In genomic region chr2:232483923-232484627, GRCh38 we compare ENCODE assay signal across 21 cellular contexts. TPM values are rescaled to one million over a fixed set of nuclear protein-coding genes. Genes with fewer than 3 reads are reported as not detected.
DNase-seq lines count a peak whose midpoint lies in the region; ATAC-seq and TF ChIP-seq lines count a peak whose summit lies in the region.
"Had no signal": no experiment of that assay in that cellular context is flagged by ENCODE, and none has a peak within 500 bp of the region (broad histone marks: within the 10 kb centered on the region; RNA-seq: fewer than 3 reads in every experiment).

No MANE protein-coding gene starts in this region.

- H3K27me3 ChIP-seq in H9 (ENCODE audit: insufficient read depth, low read length) (peaks cover 34% of the 10 kb centered on the region), osteoblast (ENCODE audit: insufficient read depth, low read length) (peaks cover 41% of the 10 kb centered on the region)

- H3K9ac ChIP-seq in H9 (ENCODE audit: extremely low read depth, insufficient read length, low read length), result no peak overlapping the region

- H3K4me2 ChIP-seq in H9 (ENCODE audit: insufficient read depth, insufficient read length, low read length) (no peak overlapping the region), osteoblast (ENCODE audit: insufficient read depth, low read length) (no peak overlapping the region)
- H3K4me2 ChIP-seq: PC-9 had no signal

- H3K9me3 Mint-ChIP-seq in H9, result no peaks in the 10 kb centered on the region
- H3K9me3 Mint-ChIP-seq in chondrocyte (ENCODE audit: low read depth), result no peaks in the 10 kb centered on the region
- H3K9me3 Mint-ChIP-seq: HFFc6 had no signal

- H4K8ac ChIP-seq in H9 (replicated peaks; ENCODE audit: insufficient read length, low read depth, low read length), result no peak overlapping the region

- no peak overlapping the region for H3K14ac ChIP-seq in H9 (ENCODE audit: insufficient read depth, low read length)

- H3K4me1 ChIP-seq in H9 (ENCODE audit: insufficient read depth, low read length) (no peaks in the 10 kb centered on the region), osteoblast (ENCODE audit: insufficient read depth, low read length) (no peaks in the 10 kb centered on the region)
- H3K4me1 ChIP-seq: Caco-2 had no signal

- H3K27ac ChIP-seq in H9 (ENCODE audit: insufficient read length, low read depth, low read length) (no peak overlapping the region), osteoblast (ENCODE audit: low read depth, low read length) (no peak overlapping the region)
- H3K27ac ChIP-seq: PC-9 had no signal

- H3K56ac ChIP-seq in H9 (ENCODE audit: insufficient read length, low read depth, low read length), result no peak overlapping the region

- no peak overlapping the region for H3K4ac ChIP-seq in H9 (ENCODE audit: low read depth, low read length)

- H3T11ph ChIP-seq in H9 (ENCODE audit: low read length), result no peak overlapping the region

- H3K79me1 ChIP-seq in H9 (ENCODE audit: insufficient read depth, low read depth, low read length, poor library complexity, severe bottlenecking), result no peaks in the 10 kb centered on the region

- H4K20me1 ChIP-seq in H9 (ENCODE audit: control insufficient read depth, insufficient read depth, insufficient read length), result no peaks in the 10 kb centered on the region
- H4K20me1 ChIP-seq in osteoblast (ENCODE audit: insufficient read depth, low read length), result peaks cover 4% of the 10 kb centered on the region

- no peak overlapping the region for H3K27ac Mint-ChIP-seq in H9
- H3K27ac Mint-ChIP-seq in chondrocyte (ENCODE audit: unreplicated experiment), result no peak overlapping the region
- H3K27ac Mint-ChIP-seq: CD4-positive, CD25-positive, alpha-beta regulatory T cell; HFFc6 had no signal

- H3K79me2 ChIP-seq in H9 (ENCODE audit: insufficient read depth, low read length) (no peaks in the 10 kb centered on the region), osteoblast (ENCODE audit: insufficient read depth, low read length) (no peaks in the 10 kb centered on the region)

- H3K36me3 Mint-ChIP-seq in H9 (ENCODE audit: insufficient read depth in 1 of 3, low read depth in 3 of 3) (peaks cover 0 to 8% (median 0%) of the 10 kb centered on the region in 3 experiments; a peak in 3 of 7 replicates), chondrocyte (ENCODE audit: low read depth) (no peaks in the 10 kb centered on the region)
- H3K36me3 Mint-ChIP-seq: CD4-positive, CD25-positive, alpha-beta regulatory T cell had no signal

- H2BK20ac ChIP-seq in H9 (ENCODE audit: low read depth, low read length, poor library complexity, severe bottlenecking), result no peak overlapping the region

- H3K27me3 Mint-ChIP-seq in H9 (ENCODE audit: low read depth), result peaks cover 74% of the 10 kb centered on the region
- peaks cover 54% of the 10 kb centered on the region for H3K27me3 Mint-ChIP-seq in chondrocyte (ENCODE audit: low read depth)

- H3K4me1 Mint-ChIP-seq in H9, result peaks cover 12 to 14% of the 10 kb centered on the region in 2 experiments
- peaks cover 7% of the 10 kb centered on the region for H3K4me1 Mint-ChIP-seq in chondrocyte (ENCODE audit: low read depth)

- no peak overlapping the region for H3K4me3 ChIP-seq in osteoblast (ENCODE audit: insufficient read depth, low read length)
- H3K4me3 ChIP-seq: PC-9 had no signal

- peak; percentile 8 for DNase-seq in activated naive CD4-positive, alpha-beta T cell treated with anti-CD3 and anti-CD28 coated beads, Interleukin-2, amount 50 U/mL, for 16 hours
- DNase-seq in activated naive CD4-positive, alpha-beta T cell (lab: John Stamatoyannopoulos, UW), result no peak
- DNase-seq in H9 (peak; percentile 22), chondrocyte (ENCODE audit: low spot score) (peak; percentile 88), osteoblast (ENCODE audit: insufficient read length, low spot score, missing footprints) (peak; percentile 61), cerebellar cortex (ENCODE audit: low spot score) (no peak)
- DNase-seq: CD4-positive, CD25-positive, alpha-beta regulatory T cell; EL; HFFc6; IMR-90; Karpas-422; MM.1S; NCI-H1092 treated with DMSO at 0.1 percent for 48 hours; NCI-H2081 treated with DMSO at 0.1 percent for 48 hours; NCI-H510A; NCI-H774; PC-9 had no signal

- H3K18ac ChIP-seq in H9 (ENCODE audit: insufficient read length, low read depth, low read length), result no peak overlapping the region

- no CpG with 5 or more reads among the region's 19 CpGs for WGBS in H9 (ENCODE audit: extremely low coverage, insufficient read length, low lambda C conversion rate)

- peak overlapping the region in 1 of 2 experiments; percentile 16; a peak in 1 of 5 replicates for H3K4me3 Mint-ChIP-seq in H9
- H3K4me3 Mint-ChIP-seq in chondrocyte (ENCODE audit: unreplicated experiment), result no peak overlapping the region
- H3K4me3 Mint-ChIP-seq: HFFc6 had no signal

- H4K91ac ChIP-seq in H9 (ENCODE audit: insufficient read length, low read depth, low read length), result no peak overlapping the region

- H3K9me3 ChIP-seq in H9 (ENCODE audit: control insufficient read depth, low read depth, low read length) (no peaks in the 10 kb centered on the region), osteoblast (ENCODE audit: low read depth, low read length) (no peaks in the 10 kb centered on the region)
- H3K9me3 ChIP-seq: Caco-2 had no signal

- no peak overlapping the region for H2BK120ac ChIP-seq in H9 (ENCODE audit: low read depth, low read length, poor library complexity, severe bottlenecking)

- no peak overlapping the region for H2BK5ac ChIP-seq in H9 (ENCODE audit: insufficient read length, low read length)

- H3K23ac ChIP-seq in H9 (ENCODE audit: insufficient read length, low read depth, low read length), result no peak overlapping the region

- no peak overlapping the region for H2BK12ac ChIP-seq in H9 (ENCODE audit: insufficient read length, low read depth, low read length)

- ATAC-seq in HG03469 (IDR thresholded peaks at IDR 0.05; ENCODE audit: unreplicated experiment), result no peak

- TF ChIP-seq CTCF in H9 (conservative IDR thresholded peaks at IDR 0.05) (no peak), chondrocyte (IDR thresholded peaks at IDR 0.05) (no peak), osteoblast (IDR thresholded peaks at IDR 0.05; ENCODE audit: extremely low read depth, low read depth, low read length) (no peak)

- H2AFZ ChIP-seq in H9 (ENCODE audit: low read length) (no peak overlapping the region), osteoblast (ENCODE audit: low read length) (no peak overlapping the region)
- H2AFZ ChIP-seq: PC-9 had no signal

- no peak overlapping the region for H2AK5ac ChIP-seq in H9 (ENCODE audit: insufficient read length, low read length)

- no peaks in the 10 kb centered on the region for H3K36me3 ChIP-seq in osteoblast (ENCODE audit: insufficient read depth, low read length)

- H2BK15ac ChIP-seq in H9 (ENCODE audit: low read depth, low read length), result no peak overlapping the region

- H3K23me2 ChIP-seq in H9 (ENCODE audit: insufficient read length, low read depth, low read length, poor library complexity, severe bottlenecking), result peaks cover 9% of the 10 kb centered on the region

- H4K5ac ChIP-seq in H9 (ENCODE audit: insufficient read length, low read depth, low read length), result no peak overlapping the region

RNA-seq across cellular contexts. Expression of gene ECEL1, which starts 3.6 kb away (rescaled TPM):
- total RNA-seq in H9 (2021) (8.2 and 8.4 TPM in 2 replicates), chondrocyte (0.12 to 0.53 TPM in 2 of 3 replicates, not detected in the other), osteoblast (not detected in 2 replicates)
- total RNA-seq: CD4-positive, CD25-positive, alpha-beta regulatory T cell; H4; HFFc6; HT-29; IMR-90; PC-9 had no signal

RNA-seq across cellular contexts. Expression of gene ALPI, which starts 28.1 kb away (rescaled TPM):
- total RNA-seq in H9 (2021) (not detected in 2 replicates), chondrocyte (not detected in 3 replicates), osteoblast (not detected in 2 replicates)
- total RNA-seq: CD4-positive, CD25-positive, alpha-beta regulatory T cell; H4; HFFc6; HT-29; IMR-90; PC-9 had no signal

RNA-seq across cellular contexts. Expression of gene PRSS56, which starts 36.1 kb away (rescaled TPM):
- total RNA-seq in H9 (2021), result not detected in 2 replicates
- not detected in 3 replicates for total RNA-seq in chondrocyte
- total RNA-seq in osteoblast, result not detected in 2 replicates
- total RNA-seq: Caco-2; CD4-positive, CD25-positive, alpha-beta regulatory T cell; H4; HFFc6; HT-29; IMR-90; PC-9 had no signal

RNA-seq across cellular contexts. Expression of gene CHRND, which starts 41.9 kb away (rescaled TPM):
- total RNA-seq in H9 (2021) (not detected in 2 replicates), chondrocyte (not detected in 3 replicates), osteoblast (not detected in 2 replicates)
- total RNA-seq: Caco-2; CD4-positive, CD25-positive, alpha-beta regulatory T cell; H4; HFFc6; HT-29; IMR-90; PC-9 had no signal

RNA-seq across cellular contexts. Expression of gene CHRNG, which starts 55.4 kb away (rescaled TPM):
- total RNA-seq in H9 (2021), result not detected in 2 replicates
- total RNA-seq in chondrocyte, result not detected in 3 replicates
- total RNA-seq in osteoblast, result not detected in 2 replicates
- total RNA-seq: Caco-2; CD4-positive, CD25-positive, alpha-beta regulatory T cell; H4; HFFc6; HT-29; IMR-90; PC-9 had no signal

Comparison
In these comparisons a context has a peak if more than half of its experiments do, and no peak if none do; other contexts are left out.
1. DNase-seq: peak in activated naive CD4-positive, alpha-beta T cell treated with anti-CD3 and anti-CD28 coated beads, Interleukin-2, amount 50 U/mL, for 16 hours (single experiment), H9 (single experiment), chondrocyte (single experiment) and osteoblast (single experiment); none in activated naive CD4-positive, alpha-beta T cell (0 of 4) and cerebellar cortex (single experiment).